21 cellular contexts compared by ENCODE assay signal in genomic region chr6:160912411-160912810, GRCh38.
"Had no signal": no experiment of that assay in that cellular context is flagged by ENCODE, and none has a peak within 500 bp of the region (broad histone marks: within the 10 kb centered on the region; RNA-seq: fewer than 3 reads in every experiment).

No MANE protein-coding gene starts in this region.

- H3K27ac Mint-ChIP-seq: IgD-negative memory B cell had no signal

- ATAC-seq: SK-N-SH treated with all-trans-retinoic acid at 6 μM for 48 hours had no signal

- H3K4me3 Mint-ChIP-seq: IgD-negative memory B cell had no signal

- FAIRE-seq: HTR-8/SVneo, RCC 7860 had no signal

- DNase-seq: KBM-7, NCI-H1092, NCI-H1436, NCI-H187, NCI-H2029, NCI-H2081 treated with DMSO at 0.1 percent for 48 hours, NCI-H2171, NCI-H226, NCI-H446, NCI-H510A, NCI-H524 treated with DMSO at 0.1 percent for 48 hours, NCI-H69, NCI-H774, Right ventricle myocardium superior, RPMI8226, SIG-M5 had no signal

- H3K4me1 Mint-ChIP-seq: IgD-negative memory B cell had no signal

- H3K27ac ChIP-seq: HL-60 had no signal
